In genomic region chr15:50669611-50670010, GRCh38 we compare ENCODE assay signal across 1 cellular context.
TF ChIP-seq lines count a peak whose summit lies in the region.

No MANE protein-coding gene starts in this region.

TF ChIP-seq in liver, 16 proteins besides CTCF, POLR2A, EP300 and RAD21 (continued from another document):
- TF ChIP-seq TAF1 (conservative IDR thresholded peaks at IDR 0.05) (no peak), FOXA1 (IDR thresholded peaks at IDR 0.05) (no peak), GABPA (IDR thresholded peaks at IDR 0.05 in 1 of 2, conservative IDR thresholded peaks at IDR 0.05 in 1 of 2) (no peak), MAX (IDR thresholded peaks at IDR 0.05) (peak; percentile 24), REST (IDR thresholded peaks at IDR 0.05) (no peak)
